11 cellular contexts compared by ENCODE assay signal in genomic region chr17:17778308-17779014, GRCh38. TPM values are rescaled to one million over a fixed set of nuclear protein-coding genes. Genes with fewer than 3 reads are reported as not detected.
DNase-seq lines count a peak whose midpoint lies in the region; ATAC-seq and TF ChIP-seq lines count a peak whose summit lies in the region.
"Had no signal": no experiment of that assay in that cellular context is flagged by ENCODE, and none has a peak within 500 bp of the region (broad histone marks: within the 10 kb centered on the region; RNA-seq: fewer than 3 reads in every experiment).

No MANE protein-coding gene starts in this region.

- no peaks in the 10 kb centered on the region for H3K9me3 ChIP-seq in trophoblast cell (ENCODE audit: insufficient read depth, low read depth, low read length)

- H2BK12ac ChIP-seq in trophoblast cell (ENCODE audit: low read length) = no peak overlapping the region

- no peaks in the 10 kb centered on the region for H3K36me3 Mint-ChIP-seq in activated T-helper 1 cell treated with anti-CD3 and anti-CD28 coated beads, Interleukin-12 subunit alpha, Interleukin-12 subunit beta, Interleukin-2, Interleukin-4 antibody, amounts not matched to agents 30 ng/mL and 10 ng/mL and 1 ng/mL, durations not matched to agents 14 hours and 24 hours and 36 hours (ENCODE audit: low read depth)
- H3K36me3 Mint-ChIP-seq: naive B cell had no signal

- peak overlapping the region in 1 of 2 donors; percentile 76 for H3K27ac Mint-ChIP-seq in stimulated activated naive CD8-positive, alpha-beta T cell treated with anti-CD3 and anti-CD28 coated beads, Interleukin-15, amount 100 ng/mL, for 72 hours
- H3K27ac Mint-ChIP-seq in activated T-helper 1 cell treated with anti-CD3 and anti-CD28 coated beads, Interleukin-12 subunit alpha, Interleukin-12 subunit beta, Interleukin-2, Interleukin-4 antibody, amounts not matched to agents 30 ng/mL and 10 ng/mL and 1 ng/mL, durations not matched to agents 14 hours and 24 hours and 36 hours = no peak overlapping the region

- peak overlapping the region; percentile 70 for H3K27ac ChIP-seq in trophoblast cell (ENCODE audit: low read depth, low read length)

- peak overlapping the region; percentile 6 for H4K91ac ChIP-seq in trophoblast cell (ENCODE audit: low read depth, low read length)

- peaks cover 8% of the 10 kb centered on the region for H3K79me2 ChIP-seq in trophoblast cell (ENCODE audit: control insufficient read depth, insufficient read depth, low read length, poor library complexity)

- intact Hi-C loops in cardiac septum (cut with DNase I) = no loop called here
- intact Hi-C loops in lower leg skin (cut with DNase I; ENCODE audit: low total_unique reads) = no loop called here
- intact Hi-C loops in activated T-helper 1 cell treated with anti-CD3 and anti-CD28 coated beads, Interleukin-12 subunit alpha, Interleukin-12 subunit beta, Interleukin-2, Interleukin-4 antibody, amounts not matched to agents 30 ng/mL and 10 ng/mL and 1 ng/mL, durations not matched to agents 14 hours and 24 hours and 36 hours (cut with micrococcal nuclease) = no loop called here

- peaks cover 11% of the 10 kb centered on the region for H3K27me3 Mint-ChIP-seq in stimulated activated naive CD8-positive, alpha-beta T cell treated with anti-CD3 and anti-CD28 coated beads, Interleukin-15, amount 100 ng/mL, for 72 hours
- peaks cover 14% of the 10 kb centered on the region for H3K27me3 Mint-ChIP-seq in activated T-helper 1 cell treated with anti-CD3 and anti-CD28 coated beads, Interleukin-12 subunit alpha, Interleukin-12 subunit beta, Interleukin-2, Interleukin-4 antibody, amounts not matched to agents 30 ng/mL and 10 ng/mL and 1 ng/mL, durations not matched to agents 14 hours and 24 hours and 36 hours (ENCODE audit: insufficient read depth)

- ATAC-seq in stimulated activated naive CD8-positive, alpha-beta T cell treated with anti-CD3 and anti-CD28 coated beads, Interleukin-15, amount 100 ng/mL, for 72 hours = no peak

- no peak overlapping the region for H2BK5ac ChIP-seq in trophoblast cell (ENCODE audit: low read depth, low read length, poor library complexity)

- H3K9me3 Mint-ChIP-seq in stimulated activated naive CD8-positive, alpha-beta T cell treated with anti-CD3 and anti-CD28 coated beads, Interleukin-15, amount 100 ng/mL, for 72 hours = no peaks in the 10 kb centered on the region
- no peaks in the 10 kb centered on the region for H3K9me3 Mint-ChIP-seq in activated T-helper 1 cell treated with anti-CD3 and anti-CD28 coated beads, Interleukin-12 subunit alpha, Interleukin-12 subunit beta, Interleukin-2, Interleukin-4 antibody, amounts not matched to agents 30 ng/mL and 10 ng/mL and 1 ng/mL, durations not matched to agents 14 hours and 24 hours and 36 hours
- H3K9me3 Mint-ChIP-seq: naive B cell had no signal

- peak overlapping the region; percentile 50 for H3K18ac ChIP-seq in trophoblast cell (ENCODE audit: low read length)

- no peak overlapping the region for H3K4me2 ChIP-seq in trophoblast cell (ENCODE audit: low read length)

- H4K8ac ChIP-seq in trophoblast cell (ENCODE audit: low read depth, low read length) = no peak overlapping the region

- H3K14ac ChIP-seq in trophoblast cell (ENCODE audit: low read length) = peak overlapping the region; percentile 30

- no peak overlapping the region for H3K4me3 Mint-ChIP-seq in stimulated activated naive CD8-positive, alpha-beta T cell treated with anti-CD3 and anti-CD28 coated beads, Interleukin-15, amount 100 ng/mL, for 72 hours
- H3K4me3 Mint-ChIP-seq in activated T-helper 1 cell treated with anti-CD3 and anti-CD28 coated beads, Interleukin-12 subunit alpha, Interleukin-12 subunit beta, Interleukin-2, Interleukin-4 antibody, amounts not matched to agents 30 ng/mL and 10 ng/mL and 1 ng/mL, durations not matched to agents 14 hours and 24 hours and 36 hours = no peak overlapping the region

- in situ Hi-C loops in astrocyte of the spinal cord (cut with HindIII; ENCODE audit: low sequenced_read_pairs) = no loop called here

- no peaks in the 10 kb centered on the region for H3K36me3 ChIP-seq in trophoblast cell (ENCODE audit: control insufficient read depth in 1 of 2, insufficient read depth in 2 of 2, low read length in 2 of 2)

- H4K12ac ChIP-seq in trophoblast cell (ENCODE audit: low read depth, low read length) = no peak overlapping the region

- DNase-seq in AG08395 (ENCODE audit: low spot score) = peak; percentile 53
- peak; percentile 55 for DNase-seq in astrocyte of the spinal cord (ENCODE audit: low read depth, low spot score)
- DNase-seq in cardiac septum (ENCODE audit: low spot score) = peak; percentile 85
- no peak for DNase-seq in trophoblast cell
- no peak for DNase-seq in stimulated activated naive CD8-positive, alpha-beta T cell treated with anti-CD3 and anti-CD28 coated beads, Interleukin-15, amount 100 ng/mL, for 72 hours
- no peak for DNase-seq in lower leg skin (ENCODE audit: low spot score in 2 of 2)
- no peak for DNase-seq in EL
- no peak for DNase-seq in activated T-helper 1 cell treated with anti-CD3 and anti-CD28 coated beads, Interleukin-12 subunit alpha, Interleukin-12 subunit beta, Interleukin-2, Interleukin-4 antibody, amounts not matched to agents 30 ng/mL and 10 ng/mL and 1 ng/mL, durations not matched to agents 14 hours and 24 hours and 36 hours (ENCODE audit: low spot score)
- DNase-seq: activated T-cell treated with anti-CD3 and anti-CD28 coated beads for 4 hours, naive B cell, NCI-H187 had no signal

- no peak overlapping the region for H3K9ac ChIP-seq in trophoblast cell (ENCODE audit: low read length)

- TF ChIP-seq CTCF in astrocyte of the spinal cord (IDR thresholded peaks at IDR 0.05; ENCODE audit: low read depth, low read length) (no peak), lower leg skin (IDR thresholded peaks at IDR 0.05) (no peak)

- H3K4me3 ChIP-seq in astrocyte of the spinal cord (ENCODE audit: low read depth, low read length) (no peak overlapping the region), trophoblast cell (ENCODE audit: low read depth, low read length) (no peak overlapping the region), lower leg skin (ENCODE audit: low read depth, poor library complexity, severe bottlenecking) (no peak overlapping the region)

- H3K4me1 Mint-ChIP-seq in stimulated activated naive CD8-positive, alpha-beta T cell treated with anti-CD3 and anti-CD28 coated beads, Interleukin-15, amount 100 ng/mL, for 72 hours = peaks cover 18% of the 10 kb centered on the region
- H3K4me1 Mint-ChIP-seq in activated T-helper 1 cell treated with anti-CD3 and anti-CD28 coated beads, Interleukin-12 subunit alpha, Interleukin-12 subunit beta, Interleukin-2, Interleukin-4 antibody, amounts not matched to agents 30 ng/mL and 10 ng/mL and 1 ng/mL, durations not matched to agents 14 hours and 24 hours and 36 hours (ENCODE audit: low read depth) = no peaks in the 10 kb centered on the region

- TF ChIP-seq POLR2A in lower leg skin (IDR thresholded peaks at IDR 0.05) = no peak

- H2AK5ac ChIP-seq in trophoblast cell (ENCODE audit: low read length) = no peak overlapping the region

- WGBS in trophoblast cell (ENCODE audit: extremely low coverage, insufficient coverage, insufficient read length) = no CpG with 5 or more reads among the region's 8 CpGs
- WGBS in lower leg skin, 2 donors = 54 to 66% methylated on average over 7 to 8 of the region's 8 CpGs

- H3K79me1 ChIP-seq in trophoblast cell (ENCODE audit: low read length) = peaks cover 31% of the 10 kb centered on the region

- H2BK120ac ChIP-seq in trophoblast cell (ENCODE audit: insufficient read depth, low read length, poor library complexity) = no peak overlapping the region

- H3K4ac ChIP-seq in trophoblast cell (ENCODE audit: low read depth, low read length) = no peak overlapping the region

- no peaks in the 10 kb centered on the region for H3K27me3 ChIP-seq in trophoblast cell (ENCODE audit: insufficient read depth, low read length)

- H3K4me1 ChIP-seq in trophoblast cell (ENCODE audit: control insufficient read depth in 1 of 2, insufficient read depth in 2 of 2, low read length in 2 of 2) = peaks cover 33 to 37% of the 10 kb centered on the region in 2 experiments

- no peak overlapping the region for H2AFZ ChIP-seq in trophoblast cell (ENCODE audit: insufficient read depth, low read length, poor library complexity)

- no peak overlapping the region for H3K23ac ChIP-seq in trophoblast cell (ENCODE audit: low read length)

RNA-seq across cellular contexts. Expression of gene SREBF1, which starts 58.3 kb away (rescaled TPM):
- total RNA-seq in cardiac septum = 17.1 TPM
- polyA plus RNA-seq in trophoblast cell (2013) = 95.5 and 107 TPM in 2 replicates
- total RNA-seq in lower leg skin = 100 to 1,000 TPM in 2 of 4 donors, 10 to 100 TPM in 2; 54.3 to 146 (median 102) TPM
- 167 and 172 TPM in 2 replicates for total RNA-seq in activated T-helper 1 cell treated with anti-CD3 and anti-CD28 coated beads, Interleukin-12 subunit alpha, Interleukin-12 subunit beta, Interleukin-2, Interleukin-4 antibody, amounts not matched to agents 30 ng/mL and 10 ng/mL and 1 ng/mL, durations not matched to agents 14 hours and 24 hours and 36 hours

Comparison
In these comparisons a context has a peak if more than half of its experiments do, and no peak if none do; other contexts are left out.
1. DNase-seq: peak in AG08395 (single experiment), astrocyte of the spinal cord (single experiment) and cardiac septum (single experiment); none in trophoblast cell (0 of 2), stimulated activated naive CD8-positive, alpha-beta T cell treated with anti-CD3 and anti-CD28 coated beads, Interleukin-15, amount 100 ng/mL, for 72 hours (0 of 2), lower leg skin (0 of 2), EL (single experiment) and activated T-helper 1 cell treated with anti-CD3 and anti-CD28 coated beads, Interleukin-12 subunit alpha, Interleukin-12 subunit beta, Interleukin-2, Interleukin-4 antibody, amounts not matched to agents 30 ng/mL and 10 ng/mL and 1 ng/mL, durations not matched to agents 14 hours and 24 hours and 36 hours (single experiment).